ENCODE assay signal across 11 cellular contexts in the genomic region with DNA sequence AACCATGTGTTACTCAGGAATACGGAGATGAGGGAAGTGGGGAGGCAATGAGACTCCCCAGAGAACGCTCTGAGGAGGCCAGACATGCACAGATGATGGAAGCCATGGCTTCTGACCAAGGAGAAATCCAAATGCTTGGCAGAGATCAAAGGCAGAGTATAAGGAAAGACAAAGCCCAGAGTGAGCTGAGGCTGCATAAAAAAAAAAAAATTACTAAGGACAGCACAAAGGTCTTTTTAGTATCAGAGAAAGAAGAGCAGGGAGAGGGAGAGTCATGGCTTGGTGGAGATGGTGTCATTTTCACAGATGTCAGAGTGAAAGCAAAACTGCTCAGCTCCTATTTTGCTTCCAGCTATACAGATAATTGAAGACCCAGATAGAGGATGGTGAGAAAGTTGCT. TPM values are rescaled to one million over a fixed set of nuclear protein-coding genes. Genes with fewer than 3 reads are reported as not detected.
A peak's percentile ranks its signal among the peaks of the same experiment; 100 is the strongest.
DNase-seq lines count a peak whose midpoint lies in the region; ATAC-seq lines count a peak whose summit lies in the region.
"Had no signal": no experiment of that assay in that cellular context is flagged by ENCODE, and none has a peak within 500 bp of the region (broad histone marks: within the 10 kb centered on the region; RNA-seq: fewer than 3 reads in every experiment).

No MANE protein-coding gene starts in this region.

- DNase-seq in NCI-H446 (lab: John Stamatoyannopoulos, UW), result peak; percentile 73 to 88
- no peak for DNase-seq in NCI-H226
- no peak for DNase-seq in NCI-H1436 treated with DMSO at 0.1 percent for 48 hours (lab: John Stamatoyannopoulos, UW)
- DNase-seq in H7, result no peak
- DNase-seq in NCI-H187 treated with DMSO at 0.1 percent for 48 hours (lab: John Stamatoyannopoulos, UW), result no peak
- DNase-seq: pancreas; stimulated activated naive CD4-positive, alpha-beta T cell had no signal

- H3K4me3 ChIP-seq in muscle layer of colon (ENCODE audit: low read depth in 1 of 2, low read length in 2 of 2) (peak overlapping the region in 1 of 2 donors; percentile 20), H7 (ENCODE audit: insufficient read depth, low read depth, low read length) (no peak overlapping the region)
- H3K4me3 ChIP-seq: pancreas had no signal

- H3K36me3 ChIP-seq in muscle layer of colon (ENCODE audit: insufficient read depth, low read length) (no peaks in the 10 kb centered on the region), H7 (replicated peaks; ENCODE audit: control insufficient read depth, insufficient read depth, low read length) (no peaks in the 10 kb centered on the region)
- H3K36me3 ChIP-seq: pancreas had no signal

- no peak overlapping the region for H3K9ac ChIP-seq in muscle layer of colon (ENCODE audit: low read length)

- H3K27me3 ChIP-seq in muscle layer of colon (ENCODE audit: control insufficient read depth in 1 of 2, insufficient read depth in 2 of 2, low read length in 2 of 2) (no peaks in the 10 kb centered on the region), H7 (ENCODE audit: control insufficient read depth, insufficient read depth, low read length) (no peaks in the 10 kb centered on the region)
- H3K27me3 ChIP-seq: pancreas had no signal

- H3K9me3 ChIP-seq in muscle layer of colon (ENCODE audit: low read length), result no peaks in the 10 kb centered on the region
- H3K9me3 ChIP-seq: pancreas had no signal

- peak overlapping the region; percentile 84 for H3K27ac ChIP-seq in muscle layer of colon (ENCODE audit: low read depth, low read length)
- H3K27ac ChIP-seq: pancreas had no signal

- ATAC-seq in GM18519 (IDR thresholded peaks at IDR 0.05; ENCODE audit: low FRiP score, unreplicated experiment) (peak; percentile 60), GM21619 (IDR thresholded peaks at IDR 0.05; ENCODE audit: unreplicated experiment) (peak; percentile 70)
- ATAC-seq: pancreas had no signal

- H3K4me1 ChIP-seq in muscle layer of colon (ENCODE audit: insufficient read depth, low read length), result peaks cover 32% of the 10 kb centered on the region
- H3K4me1 ChIP-seq: pancreas had no signal

RNA-seq across cellular contexts. Expression of a gene that starts 8.1 kb away (rescaled TPM):
- total RNA-seq in H7 (2014; rRNA removed; shearing (Covaris generic)), result 0.14 TPM in 1 of 2 replicates, not detected in the other

RNA-seq across cellular contexts. Expression of a gene that starts 37.2 kb away (rescaled TPM):
- total RNA-seq in H7 (2014; rRNA removed; shearing (Covaris generic)), result 104 and 133 TPM in 2 replicates

RNA-seq across cellular contexts. Expression of a gene that starts 54.7 kb away (rescaled TPM):
- total RNA-seq in H7 (2014; rRNA removed; shearing (Covaris generic)), result not detected in 2 replicates
- total RNA-seq: fibroblast of lung, pancreas had no signal

Comparison
In these comparisons a context has a peak if more than half of its experiments do, and no peak if none do; other contexts are left out.
1. DNase-seq: peak in NCI-H446 (2 of 2); none in NCI-H226 (single experiment), NCI-H1436 treated with DMSO at 0.1 percent for 48 hours (single experiment), H7 (single experiment) and NCI-H187 treated with DMSO at 0.1 percent for 48 hours (single experiment).